1 cellular context compared by ENCODE assay signal in genomic region chr12:25257590-25258324, GRCh38.
TF ChIP-seq lines count a peak whose summit lies in the region.

No MANE protein-coding gene starts in this region.

TF ChIP-seq in HepG2, 621 proteins besides CTCF, POLR2A, EP300 and RAD21 (continued from another document and continues in another):
- TF ChIP-seq ZBTB37 (CRISPR knock-in tag; IDR thresholded peaks at IDR 0.05) = no peak
- 0 out of 2 replicates have a peak, but pooled peaks have one; percentile 35 for TF ChIP-seq ZGPAT (CRISPR knock-in tag; IDR thresholded peaks at IDR 0.05)
- TF ChIP-seq CCAR2 (optimal IDR thresholded peaks at IDR 0.05; ENCODE audit: low read depth, low read length) = no peak
- 0 out of 4 replicates have a peak, but pooled peaks of 1 of the 2 experiments have one; percentile 19 for TF ChIP-seq HMGXB4 (CRISPR knock-in tag; IDR thresholded peaks at IDR 0.05; ENCODE audit: borderline replicate concordance in 1 of 2, low read depth in 1 of 2)
- TF ChIP-seq ZBED4 (CRISPR knock-in tag; IDR thresholded peaks at IDR 0.05; ENCODE audit: borderline replicate concordance) = no peak
- TF ChIP-seq KAT8 (CRISPR knock-in tag; IDR thresholded peaks at IDR 0.05) = no peak
- no peak for TF ChIP-seq E2F2 (CRISPR knock-in tag; IDR thresholded peaks at IDR 0.05; ENCODE audit: borderline replicate concordance)
- 0 out of 2 replicates have a peak, but pooled peaks have one; percentile 30 for TF ChIP-seq HDAC1 (CRISPR knock-in tag; IDR thresholded peaks at IDR 0.05)
- TF ChIP-seq RARA (CRISPR knock-in tag; IDR thresholded peaks at IDR 0.05) = peak; percentile 69
- TF ChIP-seq STAT6 (CRISPR knock-in tag; IDR thresholded peaks at IDR 0.05; ENCODE audit: borderline replicate concordance) = no peak
- TF ChIP-seq TFDP1 (CRISPR knock-in tag; IDR thresholded peaks at IDR 0.05; ENCODE audit: borderline replicate concordance) = no peak
- TF ChIP-seq ZNF234 (CRISPR knock-in tag; conservative IDR thresholded peaks at IDR 0.05) = no peak
- no peak for TF ChIP-seq ZNF337 (CRISPR knock-in tag; IDR thresholded peaks at IDR 0.05; ENCODE audit: borderline replicate concordance, low read depth)
- no peak for TF ChIP-seq ZFP82 (CRISPR knock-in tag; IDR thresholded peaks at IDR 0.05; ENCODE audit: borderline replicate concordance)
- TF ChIP-seq HMG20A (CRISPR knock-in tag; IDR thresholded peaks at IDR 0.05; ENCODE audit: borderline replicate concordance) = peak; percentile 41; the same call in 1 of the 2 replicates
- TF ChIP-seq HDAC2 (CRISPR knock-in tag; IDR thresholded peaks at IDR 0.05) = 0 out of 2 replicates have a peak, but pooled peaks have one; percentile 40
- TF ChIP-seq HOMEZ (CRISPR knock-in tag; IDR thresholded peaks at IDR 0.05; ENCODE audit: low read depth) = peak; percentile 47; the same call in 1 of the 2 replicates
- TF ChIP-seq KDM1A (CRISPR knock-in tag; IDR thresholded peaks at IDR 0.05) = no peak
- no peak for TF ChIP-seq ZNF710 (CRISPR knock-in tag; IDR thresholded peaks at IDR 0.05; ENCODE audit: borderline replicate concordance)
- no peak for TF ChIP-seq ZNF292 (CRISPR knock-in tag; IDR thresholded peaks at IDR 0.05; ENCODE audit: borderline replicate concordance, low read depth)
- peak; percentile 50 for TF ChIP-seq HNF4A (CRISPR knock-in tag; IDR thresholded peaks at IDR 0.05)
- no peak for TF ChIP-seq CCDC6 (CRISPR knock-in tag; IDR thresholded peaks at IDR 0.05)
- TF ChIP-seq THRA (CRISPR knock-in tag; IDR thresholded peaks at IDR 0.05; ENCODE audit: borderline replicate concordance) = no peak
- no peak for TF ChIP-seq KAT2B (IDR thresholded peaks at IDR 0.05; ENCODE audit: borderline replicate concordance, low read depth, low read length)
- TF ChIP-seq TERF1 (CRISPR knock-in tag; IDR thresholded peaks at IDR 0.05) = no peak
- TF ChIP-seq CSRNP2 (CRISPR knock-in tag; conservative IDR thresholded peaks at IDR 0.05; ENCODE audit: low read depth) = no peak
- TF ChIP-seq DRAP1 (CRISPR knock-in tag; IDR thresholded peaks at IDR 0.05) = no peak
- TF ChIP-seq ZSCAN25 (CRISPR knock-in tag; IDR thresholded peaks at IDR 0.05) = no peak
